In genomic region chr2:71498261-71498701, GRCh38 we compare ENCODE assay signal across 14 cellular contexts. TPM values are rescaled to one million over a fixed set of nuclear protein-coding genes. Genes with fewer than 3 reads are reported as not detected.
DNase-seq lines count a peak whose midpoint lies in the region; ATAC-seq, FAIRE-seq and TF ChIP-seq lines count a peak whose summit lies in the region.
"Had no signal": no experiment of that assay in that cellular context is flagged by ENCODE, and none has a peak within 500 bp of the region (broad histone marks: within the 10 kb centered on the region; RNA-seq: fewer than 3 reads in every experiment).

No MANE protein-coding gene starts in this region.

- peak overlapping the region; percentile 66 for H3K4me2 ChIP-seq in astrocyte (ENCODE audit: low read length)

- peak overlapping the region; percentile 69 for H3K9ac ChIP-seq in astrocyte (ENCODE audit: low read length)

- peaks cover 59% of the 10 kb centered on the region for H3K4me1 Mint-ChIP-seq in astrocyte (ENCODE audit: low read depth, unreplicated experiment)
- H3K4me1 Mint-ChIP-seq: activated naive CD4-positive, alpha-beta T cell treated with anti-CD3 and anti-CD28 coated beads, Interleukin-2, amount 50 U/mL, for 24 hours had no signal

- TF ChIP-seq CTCF in astrocyte (IDR thresholded peaks at IDR 0.05; ENCODE audit: insufficient read depth, low read depth, low read length) (no peak), stomach (IDR thresholded peaks at IDR 0.05) (no peak)

- ATAC-seq in right cardiac atrium, result no peak
- no peak for ATAC-seq in GM21619 (IDR thresholded peaks at IDR 0.05; ENCODE audit: unreplicated experiment)

- H3K9me3 ChIP-seq in astrocyte (ENCODE audit: insufficient read depth, low read depth, low read length) (no peaks in the 10 kb centered on the region), right cardiac atrium (ENCODE audit: control insufficient read depth, low read length) (no peaks in the 10 kb centered on the region), stomach (no peaks in the 10 kb centered on the region)

- peak overlapping the region; percentile 100 for H3K27ac Mint-ChIP-seq in astrocyte (ENCODE audit: unreplicated experiment)
- H3K27ac Mint-ChIP-seq: activated naive CD4-positive, alpha-beta T cell treated with anti-CD3 and anti-CD28 coated beads, Interleukin-2, amount 50 U/mL, for 24 hours; stimulated activated naive CD8-positive, alpha-beta T cell treated with anti-CD3 and anti-CD28 coated beads, Interleukin-15, Interleukin-2, amounts not matched to agents 100 ng/mL and 50 ng/mL, for 24 hours had no signal

- H3K27me3 ChIP-seq in astrocyte (ENCODE audit: insufficient read depth, low read length), result no peaks in the 10 kb centered on the region
- no peaks in the 10 kb centered on the region for H3K27me3 ChIP-seq in right cardiac atrium (ENCODE audit: control insufficient read depth, insufficient read depth)
- H3K27me3 ChIP-seq in stomach, result no peaks in the 10 kb centered on the region

- H3K27me3 Mint-ChIP-seq in astrocyte (ENCODE audit: low read depth, unreplicated experiment), result no peaks in the 10 kb centered on the region
- H3K27me3 Mint-ChIP-seq: activated naive CD4-positive, alpha-beta T cell treated with anti-CD3 and anti-CD28 coated beads, Interleukin-2, amount 50 U/mL, for 24 hours had no signal

- peak; percentile 65 for DNase-seq in HPDE6-E6E7 (ENCODE audit: extremely low spot score)
- DNase-seq in astrocyte (ENCODE audit: low read depth), result peak; percentile 97
- DNase-seq in right cardiac atrium, result no peak
- DNase-seq in stomach, result no peak
- DNase-seq in middle frontal gyrus (ENCODE audit: extremely low spot score, low spot score), result no peak
- no peak for DNase-seq in stimulated activated naive CD4-positive, alpha-beta T cell (lab: John Stamatoyannopoulos, UW)
- no peak for DNase-seq in stimulated activated naive CD4-positive, alpha-beta T cell treated with Interleukin-2 at 50 U/mL for 16 hours (lab: John Stamatoyannopoulos, UW)
- DNase-seq: hypothalamus, NCI-H748 treated with DMSO at 0.1 percent for 48 hours, WERI-Rb-1 had no signal

- peaks cover 32% of the 10 kb centered on the region for H3K36me3 Mint-ChIP-seq in astrocyte (ENCODE audit: low read depth, unreplicated experiment)
- H3K36me3 Mint-ChIP-seq: activated naive CD4-positive, alpha-beta T cell treated with anti-CD3 and anti-CD28 coated beads, Interleukin-2, amount 50 U/mL, for 24 hours had no signal

- H3K9me3 Mint-ChIP-seq in astrocyte (ENCODE audit: unreplicated experiment), result no peaks in the 10 kb centered on the region
- H3K9me3 Mint-ChIP-seq: activated naive CD4-positive, alpha-beta T cell treated with anti-CD3 and anti-CD28 coated beads, Interleukin-2, amount 50 U/mL, for 24 hours; stimulated activated naive CD8-positive, alpha-beta T cell treated with anti-CD3 and anti-CD28 coated beads, Interleukin-15, Interleukin-2, amounts not matched to agents 100 ng/mL and 50 ng/mL, for 24 hours had no signal

- peak overlapping the region; percentile 7 for H2AFZ ChIP-seq in astrocyte (ENCODE audit: low read depth, low read length)

- intact Hi-C loops in right cardiac atrium (cut with DNase I), result no loop called here
- intact Hi-C loops in stomach (cut with DNase I; ENCODE audit: low total_unique reads), result no loop called here

- H3K4me1 ChIP-seq in astrocyte (ENCODE audit: insufficient read depth, low read length), result peaks cover 29% of the 10 kb centered on the region
- peaks cover 20% of the 10 kb centered on the region for H3K4me1 ChIP-seq in right cardiac atrium (ENCODE audit: control insufficient read depth, insufficient read depth, low read length)
- H3K4me1 ChIP-seq in stomach, result peaks cover 0 to 6% (median 0%) of the 10 kb centered on the region in 4 donors

- no peaks in the 10 kb centered on the region for H3K79me2 ChIP-seq in astrocyte (ENCODE audit: insufficient read depth, low read length)

- H3K4me3 ChIP-seq in astrocyte (ENCODE audit: insufficient read depth, low read depth, low read length) (no peak overlapping the region), right cardiac atrium (ENCODE audit: low read length) (no peak overlapping the region), stomach (no peak overlapping the region)

- no peak for TF ChIP-seq POLR2A in stomach (IDR thresholded peaks at IDR 0.05)

- no peak for TF ChIP-seq EP300 in stomach (IDR thresholded peaks at IDR 0.05)

- H3K27ac ChIP-seq in astrocyte (ENCODE audit: low read depth, low read length), result peak overlapping the region; percentile 93
- peak overlapping the region; percentile 1 for H3K27ac ChIP-seq in right cardiac atrium (ENCODE audit: low read length)
- peak overlapping the region in 3 of 5 donors; percentile 44 to 60 (median 44) for H3K27ac ChIP-seq in stomach
- H3K27ac ChIP-seq: WERI-Rb-1 had no signal

- FAIRE-seq in astrocyte (lab: Jason Lieb, UNC), result peak; percentile 92
- FAIRE-seq: GM12891 had no signal

- H4K20me1 ChIP-seq in astrocyte (ENCODE audit: insufficient read depth, low read length), result no peaks in the 10 kb centered on the region

- H3K36me3 ChIP-seq in astrocyte (ENCODE audit: insufficient read depth, low read length) (no peaks in the 10 kb centered on the region), stomach (no peaks in the 10 kb centered on the region)
- H3K36me3 ChIP-seq: WERI-Rb-1 had no signal

- 62% methylated on average over 5 of the region's 5 CpGs for WGBS in right cardiac atrium
- WGBS in stomach, 5 donors, result 57 to 72% (median 68%) methylated on average over 5 of the region's 5 CpGs

- H3K4me3 Mint-ChIP-seq in astrocyte (ENCODE audit: unreplicated experiment), result peak overlapping the region; percentile 58
- H3K4me3 Mint-ChIP-seq: activated naive CD4-positive, alpha-beta T cell treated with anti-CD3 and anti-CD28 coated beads, Interleukin-2, amount 50 U/mL, for 24 hours; stimulated activated naive CD8-positive, alpha-beta T cell treated with anti-CD3 and anti-CD28 coated beads, Interleukin-15, Interleukin-2, amounts not matched to agents 100 ng/mL and 50 ng/mL, for 24 hours had no signal

RNA-seq across cellular contexts. Expression of gene DYSF, which starts 44.9 kb away (rescaled TPM):
- total RNA-seq in astrocyte (123 and 140 TPM in 2 replicates), right cardiac atrium (10 to 100 TPM; 42.0 to 49.4 (median 43.8) TPM), stomach (10 to 100 TPM in 3 of 5 donors, 1 to 10 TPM in 2; 5.8 to 13.4 (median 11.1) TPM)
- polyA plus RNA-seq in right cardiac atrium (36.7 TPM), stomach (1 to 10 TPM; 2.1 to 4.3 (median 2.2) TPM)

Comparison
In these comparisons a context has a peak if more than half of its experiments do, and no peak if none do; other contexts are left out.
1. DNase-seq: peak in HPDE6-E6E7 (single experiment) and astrocyte (single experiment); none in right cardiac atrium (0 of 3), stomach (single experiment), middle frontal gyrus (single experiment), stimulated activated naive CD4-positive, alpha-beta T cell (0 of 6) and stimulated activated naive CD4-positive, alpha-beta T cell treated with Interleukin-2 at 50 U/mL for 16 hours (single experiment).
2. H3K27ac ChIP-seq: peak in every context shown above with its lines; median percentile 93 in astrocyte; 44 in stomach; 1 in right cardiac atrium.